In genomic region chr1:3904843-3905185, GRCh38 we compare ENCODE assay signal across 16 cellular contexts. TPM values are rescaled to one million over a fixed set of nuclear protein-coding genes. Genes with fewer than 3 reads are reported as not detected.
DNase-seq lines count a peak whose midpoint lies in the region; ATAC-seq, FAIRE-seq and TF ChIP-seq lines count a peak whose summit lies in the region.
"Had no signal": no experiment of that assay in that cellular context is flagged by ENCODE, and none has a peak within 500 bp of the region (broad histone marks: within the 10 kb centered on the region; RNA-seq: fewer than 3 reads in every experiment).

No MANE protein-coding gene starts in this region.

- no peaks in the 10 kb centered on the region for H3K36me3 ChIP-seq in Loucy (ENCODE audit: insufficient read depth, low read length)
- H3K36me3 ChIP-seq in HepG2 (replicated peaks in 1 of 2; ENCODE audit: control insufficient read depth in 1 of 2, insufficient read depth in 2 of 2, low read length in 2 of 2): no peaks in the 10 kb centered on the region
- no peaks in the 10 kb centered on the region for H3K36me3 ChIP-seq in upper lobe of right lung

- H3K4me3 Mint-ChIP-seq in activated CD8-positive, alpha-beta memory T cell treated with anti-CD3 and anti-CD28 coated beads, Interleukin-2, amount 10 ng/mL, durations not matched to agents 7 days and 5 days: no peak overlapping the region
- H3K4me3 Mint-ChIP-seq: CD4-positive, CD25-positive, alpha-beta regulatory T cell had no signal

- DNase-seq in activated CD8-positive, alpha-beta memory T cell treated with anti-CD3 and anti-CD28 coated beads, Interleukin-2, amount 50 U/mL, for 4 hours: peak; percentile 1
- DNase-seq in activated CD8-positive, alpha-beta memory T cell treated with anti-CD3 and anti-CD28 coated beads, Interleukin-2, amount 10 ng/mL, durations not matched to agents 7 days and 5 days: no peak
- DNase-seq in HepG2 (ENCODE audit: low spot score) (peak; percentile 37), upper lobe of right lung (peak; percentile 21)
- DNase-seq: Calu3; CD4-positive, CD25-positive, alpha-beta regulatory T cell; DND-41; GF-D8; KG1; NCI-H1930; NCI-H2171 treated with DMSO at 0.1 percent for 48 hours; NCI-H510A had no signal

- TF ChIP-seq RAD21 in HepG2 (CRISPR knock-in tag; IDR thresholded peaks at IDR 0.05): no peak

- no peak for ATAC-seq in activated CD8-positive, alpha-beta memory T cell treated with anti-CD3 and anti-CD28 coated beads, Interleukin-2, amount 10 ng/mL, durations not matched to agents 7 days and 5 days
- ATAC-seq in HepG2 (no peak), upper lobe of right lung (no peak), GM18867 (IDR thresholded peaks at IDR 0.05; ENCODE audit: unreplicated experiment) (no peak), HG03354 (IDR thresholded peaks at IDR 0.05; ENCODE audit: poor library complexity, severe bottlenecking, unreplicated experiment) (no peak)

- no peak overlapping the region for H3K27ac ChIP-seq in HepG2 (ENCODE audit: extremely low read length, insufficient read depth, low read length)
- H3K27ac ChIP-seq in upper lobe of right lung: no peak overlapping the region

- FAIRE-seq in HepG2 (lab: Jason Lieb, UNC): no peak
- FAIRE-seq: H54 had no signal

- H3K36me3 Mint-ChIP-seq in activated CD8-positive, alpha-beta memory T cell treated with anti-CD3 and anti-CD28 coated beads, Interleukin-2, amount 10 ng/mL, durations not matched to agents 7 days and 5 days: peaks cover 1% of the 10 kb centered on the region
- H3K36me3 Mint-ChIP-seq: CD4-positive, CD25-positive, alpha-beta regulatory T cell had no signal

- no peaks in the 10 kb centered on the region for H3K27me3 Mint-ChIP-seq in activated CD8-positive, alpha-beta memory T cell treated with anti-CD3 and anti-CD28 coated beads, Interleukin-2, amount 10 ng/mL, durations not matched to agents 7 days and 5 days
- H3K27me3 Mint-ChIP-seq: CD4-positive, CD25-positive, alpha-beta regulatory T cell had no signal

- H4K20me1 ChIP-seq in Loucy (ENCODE audit: insufficient read depth, low read length, poor library complexity, severe bottlenecking) (no peaks in the 10 kb centered on the region), HepG2 (ENCODE audit: insufficient read depth, low read length) (no peaks in the 10 kb centered on the region)

- H3F3A ChIP-seq in Loucy (ENCODE audit: low read depth): no peaks in the 10 kb centered on the region

- TF ChIP-seq CTCF in Loucy (conservative IDR thresholded peaks at IDR 0.05; ENCODE audit: low read length): no peak
- TF ChIP-seq CTCF in HepG2 (CRISPR knock-in tag; IDR thresholded peaks at IDR 0.05): no peak
- TF ChIP-seq CTCF in upper lobe of right lung (IDR thresholded peaks at IDR 0.05): no peak

- 62% methylated on average over 4 of the region's 4 CpGs for WGBS in HepG2 (ENCODE audit: low lambda C conversion rate)

- H3K27me3 ChIP-seq in Loucy (ENCODE audit: insufficient read depth, low read length, poor library complexity, severe bottlenecking) (no peaks in the 10 kb centered on the region), HepG2 (ENCODE audit: control insufficient read depth in 1 of 2, insufficient read depth in 2 of 2, low read length in 2 of 2) (no peaks in the 10 kb centered on the region; a peak in 1 of 5 replicates), upper lobe of right lung (peaks cover under 1% of the 10 kb centered on the region)

- H3K4me3 ChIP-seq in Loucy (ENCODE audit: low read length, poor library complexity, severe bottlenecking) (no peak overlapping the region), HepG2 (replicated peaks in 1 of 3; ENCODE audit: insufficient read depth in 1 of 3, low read depth in 2 of 3, low read length in 3 of 3) (no peak overlapping the region), upper lobe of right lung (no peak overlapping the region)

- POLR2A ChIA-PET in HepG2 (lab: Yijun Ruan, JAX): no interaction called here

- in situ Hi-C loops in HepG2 (cut with HindIII; ENCODE audit: extremely low pct_ligation_motif_present, low pct_unique_long_range_greater_than_20kb): loop anchor here (25.0 kb wide), 1 partner anchor 157 kb away; no protein-coding TSS in a partner anchor

- intact Hi-C loops in HepG2 (cut with micrococcal nuclease; ENCODE audit: unreplicated experiment) (loop anchor here (10.0 kb wide), 1 partner anchor 130 kb away; the partner anchor contains the start of gene SMIM1), upper lobe of right lung (cut with DNase I) (no loop called here)

- TF ChIP-seq EP300 in HepG2 (IDR thresholded peaks at IDR 0.05; ENCODE audit: low read depth in 2 of 2, low read length in 2 of 2) (no peak), HepG2 (CRISPR knock-in tag; IDR thresholded peaks at IDR 0.05; ENCODE audit: borderline replicate concordance) (no peak)

- H3K27ac Mint-ChIP-seq in activated CD8-positive, alpha-beta memory T cell treated with anti-CD3 and anti-CD28 coated beads, Interleukin-2, amount 10 ng/mL, durations not matched to agents 7 days and 5 days: no peak overlapping the region

- H3K4me1 ChIP-seq in Loucy (ENCODE audit: insufficient read depth, low read length, poor library complexity, severe bottlenecking) (peaks cover 33% of the 10 kb centered on the region), HepG2 (ENCODE audit: insufficient read depth, low read length) (peaks cover 59% of the 10 kb centered on the region), upper lobe of right lung (peaks cover 3% of the 10 kb centered on the region)

- no peak overlapping the region for H2AFZ ChIP-seq in Loucy (ENCODE audit: low read length)
- no peak overlapping the region for H2AFZ ChIP-seq in HepG2 (ENCODE audit: low read length)

- no peaks in the 10 kb centered on the region for H3K9me2 ChIP-seq in Loucy (replicated peaks; ENCODE audit: low read depth, low read length)

- H3K9ac ChIP-seq in Loucy (ENCODE audit: low read depth, low read length, poor library complexity, severe bottlenecking) (peak overlapping the region; percentile 72), HepG2 (ENCODE audit: insufficient read depth, low read depth, low read length) (no peak overlapping the region)

- no TSS peak for BruUV-seq in HepG2 (replicated peaks; lab: Mats Ljungman, UMichigan)

- peaks cover 27% of the 10 kb centered on the region for H3K4me1 Mint-ChIP-seq in activated CD8-positive, alpha-beta memory T cell treated with anti-CD3 and anti-CD28 coated beads, Interleukin-2, amount 10 ng/mL, durations not matched to agents 7 days and 5 days

- CTCF ChIA-PET in activated CD8-positive, alpha-beta memory T cell treated with anti-CD3 and anti-CD28 coated beads, Interleukin-2, amount 10 ng/mL, durations not matched to agents 7 days and 5 days (lab: Charles Lee): interaction anchor here (2.4 kb wide), 1 partner anchor 47 kb away, joined by 17 read pairs; the partner anchor contains the start of genes CEP104 and DFFB
- CTCF ChIA-PET in HepG2 (lab: Yijun Ruan, JAX; ENCODE audit: low intra/inter-chr PET ratio, low total read pairs): no interaction called here

- TF ChIP-seq POLR2A in HepG2 (IDR thresholded peaks at IDR 0.05; ENCODE audit: insufficient read depth in 1 of 2, low read depth in 2 of 2, low read length in 2 of 2): no peak

- H3K4me2 ChIP-seq in Loucy (ENCODE audit: low read depth, low read length, poor library complexity, severe bottlenecking): no peak overlapping the region
- no peak overlapping the region for H3K4me2 ChIP-seq in HepG2 (ENCODE audit: low read depth, low read length)

- no peaks in the 10 kb centered on the region for H3K9me3 ChIP-seq in Loucy (ENCODE audit: insufficient read depth, low read depth, low read length)
- no peaks in the 10 kb centered on the region for H3K9me3 ChIP-seq in HepG2 (ENCODE audit: low read length)
- no peaks in the 10 kb centered on the region for H3K9me3 ChIP-seq in upper lobe of right lung

- H3K9me3 Mint-ChIP-seq in activated CD8-positive, alpha-beta memory T cell treated with anti-CD3 and anti-CD28 coated beads, Interleukin-2, amount 10 ng/mL, durations not matched to agents 7 days and 5 days (ENCODE audit: low read depth): no peaks in the 10 kb centered on the region

- H3K79me2 ChIP-seq in Loucy (ENCODE audit: insufficient read depth, low read length) (peaks cover 1% of the 10 kb centered on the region), HepG2 (ENCODE audit: insufficient read depth, low read length) (peaks cover 3% of the 10 kb centered on the region)

RNA-seq across cellular contexts. Expression of gene C1orf174, which starts 4.7 kb away (rescaled TPM):
- total RNA-seq in activated CD8-positive, alpha-beta memory T cell treated with anti-CD3 and anti-CD28 coated beads, Interleukin-2, amount 10 ng/mL, durations not matched to agents 7 days and 5 days: 10 to 100 TPM; 30.0 to 35.8 TPM
- total RNA-seq in HepG2 (2016; rRNA removed; fragmentation: Illumina TruSeq; extraction: Trizol) (31.4 and 43.4 TPM in 2 replicates), upper lobe of right lung (19.9 TPM)
- total RNA-seq in HepG2 (2016; cell fraction: cytosol; rRNA removed; fragmentation: Illumina TruSeq; extraction: Trizol; ENCODE audit: low read depth): 9.1 and 10.6 TPM in 2 replicates
- total RNA-seq in HepG2 (2016; cell fraction: insoluble cytoplasmic fraction; rRNA removed; fragmentation: Illumina TruSeq; extraction: Trizol): 30.8 and 45.5 TPM in 2 replicates
- total RNA-seq in HepG2 (2016; cell fraction: membrane; rRNA removed; fragmentation: Illumina TruSeq; extraction: Trizol): 23.1 and 25.3 TPM in 2 replicates
- 12.4 and 14.4 TPM in 2 replicates for total RNA-seq in HepG2 (2016; cell fraction: nucleus; rRNA removed; fragmentation: Illumina TruSeq; extraction: Trizol)
- 18.7 and 21.6 TPM in 2 replicates for polyA plus RNA-seq in HepG2 (2011; rRNA removed)
- 19.8 and 22.2 TPM in 2 replicates for polyA plus RNA-seq in HepG2 (2011; cell fraction: cytosol; rRNA removed)
- polyA plus RNA-seq in HepG2 (2011; cell fraction: nucleus; rRNA removed): 12.8 and 14.0 TPM in 2 replicates
- 13.3 and 16.8 TPM in 2 replicates for polyA plus RNA-seq in HepG2 (2012)
- polyA plus RNA-seq in HepG2 (2016; cell fraction: cytosol; fragmentation: Illumina TruSeq; extraction: Trizol; ENCODE audit: low read depth): 4.2 and 5.1 TPM in 2 replicates
- 37.9 and 38.1 TPM in 2 replicates for polyA plus RNA-seq in HepG2 (2016; cell fraction: insoluble cytoplasmic fraction; fragmentation: Illumina TruSeq; extraction: Trizol; ENCODE audit: low read depth)
- polyA plus RNA-seq in HepG2 (2016; cell fraction: membrane; fragmentation: Illumina TruSeq; extraction: Trizol; ENCODE audit: low read depth): 11.1 and 13.7 TPM in 2 replicates
- polyA plus RNA-seq in HepG2 (2016; cell fraction: nucleus; fragmentation: Illumina TruSeq; extraction: Trizol; ENCODE audit: insufficient read depth, low read depth): 24.6 and 27.6 TPM in 2 replicates
- 23.0 and 28.7 TPM in 2 replicates for polyA minus RNA-seq in HepG2 (2011; rRNA and poly(A)+ RNA removed; ENCODE audit: low replicate concordance)
- polyA minus RNA-seq in HepG2 (2011; cell fraction: cytosol; rRNA and poly(A)+ RNA removed): 11.2 and 12.0 TPM in 2 replicates
- 6.7 and 8.5 TPM in 2 replicates for polyA minus RNA-seq in HepG2 (2011; cell fraction: nucleus; rRNA and poly(A)+ RNA removed)

RNA-seq across cellular contexts. Expression of gene DFFB, which starts 47.5 kb away (rescaled TPM):
- 10 to 100 TPM; 11.5 to 13.9 TPM for total RNA-seq in activated CD8-positive, alpha-beta memory T cell treated with anti-CD3 and anti-CD28 coated beads, Interleukin-2, amount 10 ng/mL, durations not matched to agents 7 days and 5 days
- 8.7 and 9.3 TPM in 2 replicates for total RNA-seq in HepG2 (2016; rRNA removed; fragmentation: Illumina TruSeq; extraction: Trizol)
- 1.4 and 1.6 TPM in 2 replicates for total RNA-seq in HepG2 (2016; cell fraction: cytosol; rRNA removed; fragmentation: Illumina TruSeq; extraction: Trizol; ENCODE audit: low read depth)
- total RNA-seq in HepG2 (2016; cell fraction: insoluble cytoplasmic fraction; rRNA removed; fragmentation: Illumina TruSeq; extraction: Trizol): 8.7 and 9.2 TPM in 2 replicates
- total RNA-seq in HepG2 (2016; cell fraction: membrane; rRNA removed; fragmentation: Illumina TruSeq; extraction: Trizol): 4.1 and 4.7 TPM in 2 replicates
- total RNA-seq in HepG2 (2016; cell fraction: nucleus; rRNA removed; fragmentation: Illumina TruSeq; extraction: Trizol): 5.0 and 6.1 TPM in 2 replicates
- polyA plus RNA-seq in HepG2 (2011; rRNA removed): 4.6 and 4.8 TPM in 2 replicates
- polyA plus RNA-seq in HepG2 (2011; cell fraction: cytosol; rRNA removed): 3.6 and 3.7 TPM in 2 replicates
- polyA plus RNA-seq in HepG2 (2011; cell fraction: nucleus; rRNA removed): 7.8 and 8.5 TPM in 2 replicates
- 3.3 and 3.7 TPM in 2 replicates for polyA plus RNA-seq in HepG2 (2012)
- 0.69 and 0.75 TPM in 2 replicates for polyA plus RNA-seq in HepG2 (2016; cell fraction: cytosol; fragmentation: Illumina TruSeq; extraction: Trizol; ENCODE audit: low read depth)
- 6.4 and 7.8 TPM in 2 replicates for polyA plus RNA-seq in HepG2 (2016; cell fraction: insoluble cytoplasmic fraction; fragmentation: Illumina TruSeq; extraction: Trizol; ENCODE audit: low read depth)
- polyA plus RNA-seq in HepG2 (2016; cell fraction: membrane; fragmentation: Illumina TruSeq; extraction: Trizol; ENCODE audit: low read depth): 1.5 and 1.9 TPM in 2 replicates
- 17.0 and 22.7 TPM in 2 replicates for polyA plus RNA-seq in HepG2 (2016; cell fraction: nucleus; fragmentation: Illumina TruSeq; extraction: Trizol; ENCODE audit: insufficient read depth, low read depth)
- polyA minus RNA-seq in HepG2 (2011; rRNA and poly(A)+ RNA removed; ENCODE audit: low replicate concordance): 3.1 and 7.0 TPM in 2 replicates
- polyA minus RNA-seq in HepG2 (2011; cell fraction: cytosol; rRNA and poly(A)+ RNA removed): 1.3 and 2.0 TPM in 2 replicates
- 2.4 and 3.9 TPM in 2 replicates for polyA minus RNA-seq in HepG2 (2011; cell fraction: nucleus; rRNA and poly(A)+ RNA removed)
- total RNA-seq in upper lobe of right lung: 8.5 TPM

RNA-seq across cellular contexts. Expression of gene CEP104, which starts 47.8 kb away (rescaled TPM):
- 10 to 100 TPM; 45.0 to 52.2 TPM for total RNA-seq in activated CD8-positive, alpha-beta memory T cell treated with anti-CD3 and anti-CD28 coated beads, Interleukin-2, amount 10 ng/mL, durations not matched to agents 7 days and 5 days
- 20.4 and 33.8 TPM in 2 replicates for total RNA-seq in HepG2 (2016; rRNA removed; fragmentation: Illumina TruSeq; extraction: Trizol)
- 4.7 and 5.7 TPM in 2 replicates for total RNA-seq in HepG2 (2016; cell fraction: cytosol; rRNA removed; fragmentation: Illumina TruSeq; extraction: Trizol; ENCODE audit: low read depth)
- 17.2 and 21.3 TPM in 2 replicates for total RNA-seq in HepG2 (2016; cell fraction: insoluble cytoplasmic fraction; rRNA removed; fragmentation: Illumina TruSeq; extraction: Trizol)
- total RNA-seq in HepG2 (2016; cell fraction: membrane; rRNA removed; fragmentation: Illumina TruSeq; extraction: Trizol): 17.1 and 18.2 TPM in 2 replicates
- 17.8 and 20.6 TPM in 2 replicates for total RNA-seq in HepG2 (2016; cell fraction: nucleus; rRNA removed; fragmentation: Illumina TruSeq; extraction: Trizol)
- 19.0 and 30.1 TPM in 2 replicates for polyA plus RNA-seq in HepG2 (2011; rRNA removed)
- polyA plus RNA-seq in HepG2 (2011; cell fraction: cytosol; rRNA removed): 11.3 and 14.0 TPM in 2 replicates
- polyA plus RNA-seq in HepG2 (2011; cell fraction: nucleus; rRNA removed): 34.2 TPM in 2 replicates
- polyA plus RNA-seq in HepG2 (2012): 18.2 and 19.8 TPM in 2 replicates
- 5.7 and 6.7 TPM in 2 replicates for polyA plus RNA-seq in HepG2 (2016; cell fraction: cytosol; fragmentation: Illumina TruSeq; extraction: Trizol; ENCODE audit: low read depth)
- polyA plus RNA-seq in HepG2 (2016; cell fraction: insoluble cytoplasmic fraction; fragmentation: Illumina TruSeq; extraction: Trizol; ENCODE audit: low read depth): 33.6 and 43.4 TPM in 2 replicates
- polyA plus RNA-seq in HepG2 (2016; cell fraction: membrane; fragmentation: Illumina TruSeq; extraction: Trizol; ENCODE audit: low read depth): 16.8 and 19.5 TPM in 2 replicates
- 33.5 and 33.9 TPM in 2 replicates for polyA plus RNA-seq in HepG2 (2016; cell fraction: nucleus; fragmentation: Illumina TruSeq; extraction: Trizol; ENCODE audit: insufficient read depth, low read depth)
- 21.1 and 36.0 TPM in 2 replicates for polyA minus RNA-seq in HepG2 (2011; rRNA and poly(A)+ RNA removed; ENCODE audit: low replicate concordance)
- polyA minus RNA-seq in HepG2 (2011; cell fraction: cytosol; rRNA and poly(A)+ RNA removed): 17.0 and 22.2 TPM in 2 replicates
- 32.4 and 38.9 TPM in 2 replicates for polyA minus RNA-seq in HepG2 (2011; cell fraction: nucleus; rRNA and poly(A)+ RNA removed)
- 61.0 TPM for total RNA-seq in upper lobe of right lung
